ENCODE assay signal across 16 cellular contexts in the genomic region with DNA sequence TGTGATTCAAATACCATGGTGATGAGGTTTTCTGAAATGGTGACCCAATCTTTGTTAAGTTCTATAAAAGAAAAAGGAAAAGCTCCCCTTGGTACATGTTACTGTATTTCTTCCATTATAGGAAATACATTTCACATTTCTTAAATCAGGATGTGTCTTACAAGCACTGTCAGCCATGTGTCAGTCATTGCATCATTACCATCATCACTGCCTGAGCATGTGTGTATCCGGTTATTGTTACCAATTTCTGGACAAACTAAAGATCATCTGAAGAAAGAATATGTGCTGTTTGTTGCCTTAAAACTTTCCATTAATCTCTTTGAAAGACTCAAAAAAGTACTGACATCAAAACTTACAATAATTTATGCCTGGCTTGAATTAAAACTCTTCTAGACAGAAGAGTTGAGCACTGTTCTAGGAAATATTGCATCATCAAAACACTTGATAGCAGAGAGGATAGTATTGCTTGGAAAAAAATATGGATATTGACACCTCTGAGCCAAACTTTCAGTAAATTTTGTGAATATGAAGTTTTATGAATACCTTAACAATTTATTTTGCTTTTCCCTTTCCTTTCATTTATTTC.
"Had no signal": no experiment of that assay in that cellular context is flagged by ENCODE, and none has a peak within 500 bp of the region (broad histone marks: within the 10 kb centered on the region; RNA-seq: fewer than 3 reads in every experiment).

No MANE protein-coding gene starts in this region.

- H3K4me3 ChIP-seq: body of pancreas, gastroesophageal sphincter, heart right ventricle, ovary, psoas muscle, suprapubic skin, transverse colon, uterus had no signal

- H3K9me3 ChIP-seq: body of pancreas, gastroesophageal sphincter, heart right ventricle, ovary, psoas muscle, suprapubic skin, transverse colon, uterus had no signal

- DNase-seq: activated CD4-positive, alpha-beta T cell treated with anti-CD3 and anti-CD28 coated beads for 36 hours; activated CD4-positive, alpha-beta T cell treated with anti-CD3 and anti-CD28 coated beads, Interleukin-2, amount 50 U/mL, for 48 hours; activated gamma-delta T cell treated with Interleukin-2 at 50 U/mL for 16 hours; activated T-cell treated with anti-CD3 and anti-CD28 coated beads for 4 hours; heart right ventricle; ovary; psoas muscle; right cardiac atrium; stimulated activated CD4-positive, alpha-beta T cell treated with anti-CD3 and anti-CD28 coated beads, Interleukin-15, amount 100 ng/mL, for 24 hours; stimulated activated CD4-positive, alpha-beta T cell treated with anti-CD3 and anti-CD28 coated beads, Interleukin-4, amount 100 ng/mL, for 1 hour; stimulated activated naive CD8-positive, alpha-beta T cell treated with anti-CD3 and anti-CD28 coated beads, Interleukin-15, amount 100 ng/mL, for 72 hours; transverse colon; uterus had no signal

- H3K36me3 ChIP-seq: gastroesophageal sphincter, heart right ventricle, ovary, suprapubic skin, transverse colon, uterus had no signal

- H3K4me1 ChIP-seq: body of pancreas, gastroesophageal sphincter, suprapubic skin, transverse colon, uterus had no signal

- H3K27me3 ChIP-seq: body of pancreas, gastroesophageal sphincter, heart right ventricle, ovary, suprapubic skin, transverse colon, uterus had no signal

- ATAC-seq: stimulated activated naive CD8-positive, alpha-beta T cell treated with anti-CD3 and anti-CD28 coated beads, Interleukin-15, amount 100 ng/mL, for 72 hours had no signal

- H3K27ac ChIP-seq: body of pancreas, gastroesophageal sphincter, heart right ventricle, ovary, psoas muscle, suprapubic skin, transverse colon, uterus had no signal
